In the genomic region with DNA sequence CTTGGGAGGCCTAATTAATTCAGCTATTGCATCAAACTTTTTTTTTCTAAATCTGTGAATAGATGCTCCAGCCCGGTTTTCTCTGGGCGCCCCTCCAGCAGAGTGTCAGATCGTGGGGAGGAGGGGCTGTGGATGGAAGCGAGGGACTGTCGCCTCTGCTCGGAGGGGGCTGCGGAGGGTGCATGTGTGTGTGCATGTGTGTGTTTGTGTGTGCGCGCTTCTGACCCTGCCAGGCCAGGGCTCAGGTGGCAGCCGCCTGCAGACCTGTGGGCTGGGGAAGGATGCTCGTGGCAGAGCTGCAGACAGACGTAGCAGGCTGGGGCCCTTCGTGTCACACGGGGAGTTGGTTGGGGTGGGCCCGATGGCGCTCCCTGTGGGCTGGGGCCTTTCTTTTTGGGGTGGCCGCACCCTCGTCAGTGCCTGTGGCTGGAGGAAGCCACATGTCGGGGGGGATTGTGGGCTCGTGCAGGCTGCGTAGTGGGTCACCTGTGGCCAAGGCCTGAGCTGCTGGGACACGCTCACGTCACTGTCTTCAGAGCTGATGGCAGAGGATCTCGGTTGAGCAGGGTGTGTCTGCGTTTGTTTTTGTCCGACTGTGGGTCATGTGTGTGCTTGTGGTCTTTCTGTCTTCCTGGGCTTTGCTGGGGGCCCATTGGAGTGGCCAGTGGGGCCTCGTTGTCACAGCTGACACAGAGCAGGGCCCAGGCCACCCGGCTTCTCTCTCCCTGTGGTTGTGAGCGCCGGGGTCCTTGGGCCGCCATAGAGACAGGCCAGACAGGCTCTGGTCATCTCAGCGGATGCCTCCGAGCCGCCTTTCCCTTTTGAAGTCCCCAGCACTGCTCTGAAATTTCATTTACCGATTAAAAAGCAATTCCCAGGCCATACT, we compare ENCODE assay signal across 8 cellular contexts. TPM values are rescaled to one million over a fixed set of nuclear protein-coding genes. Genes with fewer than 3 reads are reported as not detected.
DNase-seq lines count a peak whose midpoint lies in the region; ATAC-seq and TF ChIP-seq lines count a peak whose summit lies in the region.

No MANE protein-coding gene starts in this region.

- H3K27me3 Mint-ChIP-seq in activated naive CD4-positive, alpha-beta T cell treated with anti-CD3 and anti-CD28 coated beads, Interleukin-2, amount 10 ng/mL, durations not matched to agents 7 days and 5 days = peaks cover 9% of the 10 kb centered on the region

- intact Hi-C loops in heart right ventricle (cut with DNase I) = loop anchor here in 9 of 10 donors (2.0 to 10.0 kb wide), 11 partner anchors 34 to 86 kb away; no protein-coding TSS in a partner anchor
- intact Hi-C loops in psoas muscle (cut with DNase I) = loop anchor here (5.0 to 10.0 kb wide), 2 partner anchors 74 to 86 kb away; no protein-coding TSS in a partner anchor

- ATAC-seq in heart right ventricle (peak in 1 of 8 donors; percentile 3), psoas muscle (no peak), HG03571 (IDR thresholded peaks at IDR 0.05; ENCODE audit: unreplicated experiment) (no peak)

- H3K4me1 Mint-ChIP-seq in activated naive CD4-positive, alpha-beta T cell treated with anti-CD3 and anti-CD28 coated beads, Interleukin-2, amount 10 ng/mL, durations not matched to agents 7 days and 5 days = peaks cover 49% of the 10 kb centered on the region

- peak overlapping the region; percentile 50 to 89 (median 78) for H3K4me3 ChIP-seq in heart right ventricle
- H3K4me3 ChIP-seq in psoas muscle = peak overlapping the region; percentile 71

- H3K27ac Mint-ChIP-seq in activated naive CD4-positive, alpha-beta T cell treated with anti-CD3 and anti-CD28 coated beads, Interleukin-2, amount 10 ng/mL, durations not matched to agents 7 days and 5 days = peak overlapping the region; percentile 99

- H3K4me1 ChIP-seq in heart right ventricle (peaks cover 39 to 80% (median 78%) of the 10 kb centered on the region in 9 donors), psoas muscle (peaks cover 64% of the 10 kb centered on the region)

- H3K9me3 Mint-ChIP-seq in activated naive CD4-positive, alpha-beta T cell treated with anti-CD3 and anti-CD28 coated beads, Interleukin-2, amount 10 ng/mL, durations not matched to agents 7 days and 5 days = no peaks in the 10 kb centered on the region

- no peaks in the 10 kb centered on the region for H3K9me3 ChIP-seq in heart right ventricle
- H3K9me3 ChIP-seq in psoas muscle = no peaks in the 10 kb centered on the region

- DNase-seq in stimulated activated CD4-positive, alpha-beta T cell treated with anti-CD3 and anti-CD28 coated beads, Interleukin-12 subunit alpha, Interleukin-12 subunit beta, amount 100 ng/mL, for 4 hours = peak; percentile 33
- no peak for DNase-seq in stimulated activated CD4-positive, alpha-beta T cell treated with anti-CD3 and anti-CD28 coated beads, Interleukin-2, amount 100 ng/mL, for 48 hours
- peak; percentile 68 for DNase-seq in activated naive CD4-positive, alpha-beta T cell treated with anti-CD3 and anti-CD28 coated beads, Interleukin-2, amount 10 ng/mL, durations not matched to agents 7 days and 5 days
- no peak for DNase-seq in heart right ventricle
- DNase-seq in psoas muscle = peak in 1 of 2 donors; percentile 64
- DNase-seq in NCI-H187 treated with DMSO at 0.1 percent for 48 hours (lab: John Stamatoyannopoulos, UW) = no peak
- no peak for DNase-seq in NK-92 (lab: John Stamatoyannopoulos, UW; ENCODE audit: unreplicated experiment)

- H3K36me3 ChIP-seq in heart right ventricle (no peaks in the 10 kb centered on the region), psoas muscle (ENCODE audit: insufficient read depth in 1 of 2, low read depth in 1 of 2) (no peaks in the 10 kb centered on the region)

- CTCF ChIA-PET in activated naive CD4-positive, alpha-beta T cell treated with anti-CD3 and anti-CD28 coated beads, Interleukin-2, amount 10 ng/mL, durations not matched to agents 7 days and 5 days (lab: Charles Lee) = interaction anchor here (0.9 to 3.7 kb wide), 6 partner anchors 31 to 151 kb away, joined by 3 to 21 read pairs (median 4); no protein-coding TSS in a partner anchor

- H3K27ac ChIP-seq in heart right ventricle = peak overlapping the region; percentile 36 to 90 (median 86)
- H3K27ac ChIP-seq in psoas muscle = peak overlapping the region; percentile 89

- 12% methylated on average over 32 to 35 of the region's 35 CpGs for WGBS in heart right ventricle, 2 donors
- 24 to 35% (median 32%) methylated on average over 34 to 35 of the region's 35 CpGs for WGBS in psoas muscle, 3 donors

- no peaks in the 10 kb centered on the region for H3K27me3 ChIP-seq in heart right ventricle
- no peaks in the 10 kb centered on the region for H3K27me3 ChIP-seq in psoas muscle (ENCODE audit: insufficient read depth in 3 of 3, low read length in 2 of 3)

- peaks cover 44% of the 10 kb centered on the region for H3K36me3 Mint-ChIP-seq in activated naive CD4-positive, alpha-beta T cell treated with anti-CD3 and anti-CD28 coated beads, Interleukin-2, amount 10 ng/mL, durations not matched to agents 7 days and 5 days

- peak overlapping the region; percentile 96 for H3K4me3 Mint-ChIP-seq in activated naive CD4-positive, alpha-beta T cell treated with anti-CD3 and anti-CD28 coated beads, Interleukin-2, amount 10 ng/mL, durations not matched to agents 7 days and 5 days

- TF ChIP-seq CTCF in heart right ventricle (IDR thresholded peaks at IDR 0.05) = no peak
- no peak for TF ChIP-seq CTCF in psoas muscle (IDR thresholded peaks at IDR 0.05)

RNA-seq across cellular contexts. Expression of a gene that starts 2.9 kb away (rescaled TPM):
- 10 to 100 TPM; 29.4 to 50.9 (median 38.3) TPM for total RNA-seq in heart right ventricle
- polyA plus RNA-seq in heart right ventricle = 10 to 100 TPM; 13.8 to 16.6 TPM
- 10 to 100 TPM; 21.4 to 32.1 (median 30.3) TPM for total RNA-seq in psoas muscle
- 10 to 100 TPM in 2 of 3 donors, 1 to 10 TPM in 1; 7.7 to 20.9 (median 18.3) TPM for polyA plus RNA-seq in psoas muscle

RNA-seq across cellular contexts. Expression of a gene that starts 36.5 kb away (rescaled TPM):
- 10 to 100 TPM; 30.9 to 47.6 (median 38.3) TPM for total RNA-seq in heart right ventricle
- polyA plus RNA-seq in heart right ventricle = 10 to 100 TPM; 83.0 to 83.6 TPM
- total RNA-seq in psoas muscle = 10 to 100 TPM; 17.8 to 26.3 (median 19.4) TPM
- 10 to 100 TPM; 22.1 to 48.1 (median 28.2) TPM for polyA plus RNA-seq in psoas muscle

Comparison
In these comparisons a context has a peak if more than half of its experiments do, and no peak if none do; other contexts are left out.
1. DNase-seq: peak in stimulated activated CD4-positive, alpha-beta T cell treated with anti-CD3 and anti-CD28 coated beads, Interleukin-12 subunit alpha, Interleukin-12 subunit beta, amount 100 ng/mL, for 4 hours (single experiment) and activated naive CD4-positive, alpha-beta T cell treated with anti-CD3 and anti-CD28 coated beads, Interleukin-2, amount 10 ng/mL, durations not matched to agents 7 days and 5 days (single experiment); none in stimulated activated CD4-positive, alpha-beta T cell treated with anti-CD3 and anti-CD28 coated beads, Interleukin-2, amount 100 ng/mL, for 48 hours (0 of 2), heart right ventricle (0 of 2), NCI-H187 treated with DMSO at 0.1 percent for 48 hours (single experiment) and NK-92 (single experiment).